16 cellular contexts compared by ENCODE assay signal in genomic region chr2:237150831-237151230, GRCh38.
"Had no signal": no experiment of that assay in that cellular context is flagged by ENCODE, and none has a peak within 500 bp of the region (broad histone marks: within the 10 kb centered on the region; RNA-seq: fewer than 3 reads in every experiment).

No MANE protein-coding gene starts in this region.

- ATAC-seq: activated CD8-positive, alpha-beta T cell treated with anti-CD3 and anti-CD28 coated beads, Interleukin-2, amount 10 ng/mL, durations not matched to agents 7 days and 5 days; esophagus mucosa; left lobe of liver; pancreas; stimulated activated effector memory CD8-positive, alpha-beta T cell treated with anti-CD3 and anti-CD28 coated beads, Interleukin-12 subunit alpha, Interleukin-12 subunit beta, amount 100 ng/mL, for 72 hours had no signal

- DNase-seq: activated CD4-positive, alpha-beta T cell treated with anti-CD3 and anti-CD28 coated beads for 48 hours; activated CD8-positive, alpha-beta memory T cell treated with anti-CD3 and anti-CD28 coated beads, Interleukin-2, amount 50 U/mL, for 4 hours; activated CD8-positive, alpha-beta T cell treated with anti-CD3 and anti-CD28 coated beads, Interleukin-2, amount 10 ng/mL, durations not matched to agents 7 days and 5 days; activated gamma-delta T cell; activated T-cell treated with anti-CD3 and anti-CD28 coated beads, Interleukin-2, amount 50 U/mL, for 48 hours; amniotic stem cell; caudate nucleus; colonic mucosa; islet precursor cell; pancreas; sigmoid colon had no signal

- H3K27ac ChIP-seq: colonic mucosa, hepatocyte, pancreas, sigmoid colon, thoracic aorta had no signal

- H3K4me1 ChIP-seq: colonic mucosa, pancreas had no signal

- H3K4me3 ChIP-seq: colonic mucosa, hepatocyte, pancreas, sigmoid colon, thoracic aorta had no signal

- H3K9me3 ChIP-seq: colonic mucosa, pancreas had no signal

- H3K27me3 ChIP-seq: colonic mucosa, hepatocyte, pancreas, sigmoid colon had no signal

- H3K36me3 ChIP-seq: colonic mucosa, pancreas, sigmoid colon, thoracic aorta had no signal

- H3K4me2 ChIP-seq: hepatocyte had no signal

- H2AFZ ChIP-seq: hepatocyte had no signal
